ENCODE assay signal across 8 cellular contexts in the genomic region with DNA sequence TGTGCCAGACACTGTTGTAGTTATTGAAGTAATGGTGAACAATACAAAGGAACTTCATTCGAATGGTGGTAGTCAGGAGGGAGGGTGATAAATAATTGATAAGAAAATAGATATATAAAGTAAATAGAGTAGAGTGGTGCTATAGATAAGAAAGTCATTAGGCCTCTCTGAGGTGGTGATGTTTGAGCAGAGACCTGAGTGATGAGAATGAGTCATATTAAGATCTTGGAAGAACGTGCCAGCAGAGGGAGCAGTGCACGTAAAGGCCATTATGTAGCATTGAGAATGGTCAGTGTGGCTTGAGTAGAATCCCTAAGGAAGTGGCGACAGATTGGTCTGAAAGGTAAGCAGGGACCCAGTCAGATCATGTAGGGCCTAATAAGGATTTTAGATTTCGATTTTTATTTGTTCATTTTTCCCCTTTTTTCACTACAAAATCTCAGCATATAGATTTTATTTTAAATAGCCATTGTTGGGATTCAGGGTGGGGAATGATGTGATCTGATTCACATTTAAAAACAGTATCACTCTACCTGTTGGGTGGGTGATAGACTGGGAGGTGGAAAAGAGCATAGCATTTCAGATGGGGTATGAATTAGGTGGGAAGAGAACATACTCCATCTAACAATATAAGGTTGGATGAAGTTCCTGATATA. TPM values are rescaled to one million over a fixed set of nuclear protein-coding genes. Genes with fewer than 3 reads are reported as not detected.
A peak's percentile ranks its signal among the peaks of the same experiment; 100 is the strongest.
DNase-seq lines count a peak whose midpoint lies in the region; ATAC-seq lines count a peak whose summit lies in the region.

No MANE protein-coding gene starts in this region.

- H3K27ac ChIP-seq in Karpas-422 (ENCODE audit: low read length): no peak overlapping the region

- H3K36me3 ChIP-seq in Karpas-422 (ENCODE audit: insufficient read depth, low read length): no peaks in the 10 kb centered on the region

- no peak overlapping the region for H3K9ac ChIP-seq in Karpas-422 (ENCODE audit: low read length)

- H3K27me3 ChIP-seq in Karpas-422 (ENCODE audit: low read length): no peaks in the 10 kb centered on the region

- H3K4me2 ChIP-seq in Karpas-422 (ENCODE audit: low read depth, low read length, poor library complexity, severe bottlenecking): no peak overlapping the region

- H3K4me1 ChIP-seq in Karpas-422 (ENCODE audit: low read length): no peaks in the 10 kb centered on the region

- ATAC-seq in GM21381 (IDR thresholded peaks at IDR 0.05; ENCODE audit: unreplicated experiment): peak; percentile 88

- H3K9me3 ChIP-seq in Karpas-422 (ENCODE audit: low read length): no peaks in the 10 kb centered on the region

- H4K20me1 ChIP-seq in Karpas-422 (ENCODE audit: insufficient read depth, low read depth, low read length): no peaks in the 10 kb centered on the region

- no peaks in the 10 kb centered on the region for H3K9me2 ChIP-seq in Karpas-422 (replicated peaks; ENCODE audit: insufficient read depth, low read length)

- H2AFZ ChIP-seq in Karpas-422 (ENCODE audit: low read length): no peak overlapping the region

- no peaks in the 10 kb centered on the region for H3K79me2 ChIP-seq in Karpas-422 (ENCODE audit: low read length)

- DNase-seq in NCI-H1436 (lab: John Stamatoyannopoulos, UW) (peak; percentile 22), NCI-H1436 treated with DMSO at 0.1 percent for 48 hours (lab: John Stamatoyannopoulos, UW) (no peak), Karpas-422 (peak; percentile 81), SW480 (ENCODE audit: low spot score) (peak; percentile 64), fibroblast of the conjunctiva (ENCODE audit: low read depth) (peak; percentile 42), pons (ENCODE audit: low spot score) (peak; percentile 57), activated gamma-delta T cell (lab: John Stamatoyannopoulos, UW) (no peak)

- no peak overlapping the region for H3K4me3 ChIP-seq in Karpas-422 (ENCODE audit: low read length)

RNA-seq across cellular contexts. Expression of a gene that starts 44.7 kb away (rescaled TPM):
- 81.1 and 121 TPM in 2 replicates for total RNA-seq in Karpas-422 (2014; rRNA removed; shearing (Covaris generic); ENCODE audit: low replicate concordance)

RNA-seq across cellular contexts. Expression of a gene that starts 47.9 kb away (rescaled TPM):
- 9.0 and 16.6 TPM in 2 replicates for total RNA-seq in Karpas-422 (2014; rRNA removed; shearing (Covaris generic); ENCODE audit: low replicate concordance)

Comparison
In these comparisons a context has a peak if more than half of its experiments do, and no peak if none do; other contexts are left out.
1. DNase-seq: peak in NCI-H1436 (single experiment), Karpas-422 (single experiment), SW480 (single experiment), fibroblast of the conjunctiva (single experiment) and pons (single experiment); none in NCI-H1436 treated with DMSO at 0.1 percent for 48 hours (single experiment) and activated gamma-delta T cell (single experiment).